Comparison of ENCODE assay signal across 8 cellular contexts in genomic region chr6:166342293-166343156, GRCh38. TPM values are rescaled to one million over a fixed set of nuclear protein-coding genes. Genes with fewer than 3 reads are reported as not detected.
DNase-seq lines count a peak whose midpoint lies in the region; ATAC-seq and TF ChIP-seq lines count a peak whose summit lies in the region.

Gene SFT2D1 (minus strand): TSS chr6:166342545. CDS start chr6:166342481, 64 bp downstream.

- H3K27me3 ChIP-seq in breast epithelium = no peaks in the 10 kb centered on the region
- no peaks in the 10 kb centered on the region for H3K27me3 ChIP-seq in smooth muscle cell (ENCODE audit: low read depth)

- H3K27ac ChIP-seq in VCaP (peak within 1 kb of the TSS; percentile 88), breast epithelium (peak within 1 kb of the TSS; percentile 93 to 95), smooth muscle cell (ENCODE audit: low read depth) (peak within 1 kb of the TSS; percentile 90)

- H3K4me3 ChIP-seq in breast epithelium = peak within 1 kb of the TSS; percentile 85 to 100 (median 91)
- H3K4me3 ChIP-seq in smooth muscle cell = peak within 1 kb of the TSS; percentile 99

- H3K4me1 ChIP-seq in breast epithelium (peaks cover 0 to 20% of the 10 kb centered on the region in 2 donors), smooth muscle cell (ENCODE audit: low read depth) (peaks cover 20% of the 10 kb centered on the region)

- intact Hi-C loops in breast epithelium (cut with DNase I; ENCODE audit: low total_unique reads) = no loop called here

- TF ChIP-seq CTCF in VCaP (conservative IDR thresholded peaks at IDR 0.05) (no peak), breast epithelium (IDR thresholded peaks at IDR 0.05) (no peak), smooth muscle cell (IDR thresholded peaks at IDR 0.05; ENCODE audit: borderline replicate concordance, insufficient read depth, poor library complexity, severe bottlenecking) (no peak)

- 1% methylated on average over 76 of the region's 77 CpGs for WGBS in smooth muscle cell (ENCODE audit: low lambda C conversion rate)

- peaks cover 47% of the 10 kb centered on the region for H3K79me2 ChIP-seq in smooth muscle cell (ENCODE audit: low read depth)

- H3K9me3 ChIP-seq in breast epithelium = no peaks in the 10 kb centered on the region
- H3K9me3 ChIP-seq in smooth muscle cell (replicated peaks; ENCODE audit: low read depth) = no peaks in the 10 kb centered on the region

- DNase-seq in SIG-M5 treated with dmso at 0.1 percent for 504 hours (lab: John Stamatoyannopoulos, UW; ENCODE audit: unreplicated experiment) (peak; percentile 76), SIG-M5 (lab: John Stamatoyannopoulos, UW) (no peak), NCI-H2107 treated with DMSO at 0.1 percent for 48 hours (lab: John Stamatoyannopoulos, UW; ENCODE audit: unreplicated experiment) (peak; percentile 40), breast epithelium (ENCODE audit: low spot score in 2 of 2) (peak; percentile 75 to 79), iPS-NIHi7 (ENCODE audit: extremely low spot score) (peak; percentile 92), smooth muscle cell (lab: John Stamatoyannopoulos, UW; ENCODE audit: unreplicated experiment) (peak; percentile 39)

- H3K4me2 ChIP-seq in smooth muscle cell = peak within 1 kb of the TSS; percentile 99

- TF ChIP-seq POLR2A in breast epithelium (IDR thresholded peaks at IDR 0.05) = peak; percentile 92

- H4K20me1 ChIP-seq in smooth muscle cell (ENCODE audit: low read depth) = peaks cover 34% of the 10 kb centered on the region

- H3F3A ChIP-seq in smooth muscle cell (ENCODE audit: low read depth) = no peaks in the 10 kb centered on the region

- peak within 1 kb of the TSS; percentile 97 for H3K9ac ChIP-seq in smooth muscle cell (ENCODE audit: low read depth)

- ATAC-seq in HG02981 (IDR thresholded peaks at IDR 0.05; ENCODE audit: unreplicated experiment) = peak; percentile 92

- no peaks in the 10 kb centered on the region for H3K36me3 ChIP-seq in breast epithelium
- H3K36me3 ChIP-seq in smooth muscle cell (ENCODE audit: low read depth) = no peaks in the 10 kb centered on the region

- peak within 1 kb of the TSS; percentile 85 for H2AFZ ChIP-seq in smooth muscle cell (ENCODE audit: low read depth)

RNA-seq across cellular contexts. Expression of gene SFT2D1, which starts in this region (rescaled TPM):
- total RNA-seq in breast epithelium (10 to 100 TPM; 41.1 to 52.4 (median 52.1) TPM), smooth muscle cell (50.3 and 59.9 TPM in 2 replicates)
- polyA plus RNA-seq in smooth muscle cell = 81.2 and 82.3 TPM in 2 replicates
